In the genomic region with DNA sequence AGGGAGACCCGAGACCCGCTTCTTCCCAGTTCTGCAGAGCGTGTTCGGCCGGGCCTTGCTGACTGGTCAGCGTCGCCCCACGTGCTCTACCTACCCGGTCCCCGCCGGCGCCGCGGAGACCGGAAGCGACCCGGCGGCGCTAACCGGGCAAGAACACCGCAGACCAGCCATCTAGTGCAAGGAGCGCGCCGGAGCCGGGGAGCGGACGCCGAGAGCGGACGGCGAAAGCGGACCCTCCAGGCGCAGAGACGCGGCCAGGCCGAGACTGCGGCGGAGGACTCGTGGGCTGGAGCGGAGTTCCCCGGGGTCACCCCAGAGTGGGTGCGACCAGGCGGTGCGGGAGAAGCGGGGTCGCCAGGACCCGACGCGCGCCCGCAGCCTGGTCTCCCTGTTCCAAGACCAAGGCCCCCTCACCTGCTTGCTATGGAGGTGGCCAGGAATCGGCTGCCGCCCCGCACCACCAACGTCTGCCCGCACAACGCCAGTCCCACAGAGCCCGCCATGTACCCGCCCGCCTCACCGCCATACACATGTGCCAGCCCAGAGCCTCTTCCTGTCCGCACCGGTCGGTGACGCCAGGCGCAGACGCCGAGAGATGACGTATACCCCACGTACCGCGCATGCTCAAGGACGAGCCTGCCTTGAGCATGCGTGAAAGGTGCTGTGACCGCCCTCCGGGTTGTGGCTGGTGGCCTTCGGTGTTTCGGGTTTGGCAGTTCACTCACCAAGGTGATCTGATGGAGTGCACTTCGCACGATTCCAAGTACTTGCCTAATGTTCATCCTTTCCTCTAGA, we compare ENCODE assay signal across 8 cellular contexts. TPM values are rescaled to one million over a fixed set of nuclear protein-coding genes. Genes with fewer than 3 reads are reported as not detected.
DNase-seq lines count a peak whose midpoint lies in the region; ATAC-seq and TF ChIP-seq lines count a peak whose summit lies in the region.

A gene with protein sequence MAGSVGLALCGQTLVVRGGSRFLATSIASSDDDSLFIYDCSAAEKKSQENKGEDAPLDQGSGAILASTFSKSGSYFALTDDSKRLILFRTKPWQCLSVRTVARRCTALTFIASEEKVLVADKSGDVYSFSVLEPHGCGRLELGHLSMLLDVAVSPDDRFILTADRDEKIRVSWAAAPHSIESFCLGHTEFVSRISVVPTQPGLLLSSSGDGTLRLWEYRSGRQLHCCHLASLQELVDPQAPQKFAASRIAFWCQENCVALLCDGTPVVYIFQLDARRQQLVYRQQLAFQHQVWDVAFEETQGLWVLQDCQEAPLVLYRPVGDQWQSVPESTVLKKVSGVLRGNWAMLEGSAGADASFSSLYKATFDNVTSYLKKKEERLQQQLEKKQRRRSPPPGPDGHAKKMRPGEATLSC (minus strand): TSS at position 547 of the 795 bp plus-strand sequence. CDS start 44 bp downstream, at position 503.

- H3K27me3 Mint-ChIP-seq in natural killer cell treated with Interleukin-12 subunit alpha and Interleukin-12 subunit beta and Interleukin-15 and Interleukin-18, amount 100 ng/mL, for 72 hours = no peaks in the 10 kb centered on the region

- peak; percentile 97 for ATAC-seq in natural killer cell treated with Interleukin-12 subunit alpha and Interleukin-12 subunit beta and Interleukin-15 and Interleukin-18, amount 100 ng/mL, for 72 hours

- DNase-seq in G401 (ENCODE audit: low spot score) (peak; percentile 95), HAP-1 (ENCODE audit: low spot score in 2 of 2) (peak; percentile 93 to 97), MG63 (peak; percentile 98), SHP77 (lab: John Stamatoyannopoulos, UW) (peak; percentile 92 to 94), fibroblast of pulmonary artery (ENCODE audit: low read depth) (peak; percentile 98)
- DNase-seq in activated effector memory CD4-positive, alpha-beta T cell treated with Interleukin-2 at 50 U/mL for 16 hours = peak; percentile 98
- peak; percentile 97 for DNase-seq in natural killer cell treated with Interleukin-12 subunit alpha and Interleukin-12 subunit beta and Interleukin-15 and Interleukin-18, amount 100 ng/mL, for 72 hours (ENCODE audit: low spot score)
- DNase-seq in stimulated activated naive CD4-positive, alpha-beta T cell treated with Interleukin-2 at 50 U/mL for 16 hours (lab: John Stamatoyannopoulos, UW) = peak; percentile 96

- no peak for TF ChIP-seq CTCF in fibroblast of pulmonary artery (IDR thresholded peaks at IDR 0.05; ENCODE audit: low read length, missing control alignments)

- H3K9me3 Mint-ChIP-seq in natural killer cell treated with Interleukin-12 subunit alpha and Interleukin-12 subunit beta and Interleukin-15 and Interleukin-18, amount 100 ng/mL, for 72 hours = no peaks in the 10 kb centered on the region

- peaks cover 24 to 29% of the 10 kb centered on the region in 2 donors for H3K4me1 Mint-ChIP-seq in natural killer cell treated with Interleukin-12 subunit alpha and Interleukin-12 subunit beta and Interleukin-15 and Interleukin-18, amount 100 ng/mL, for 72 hours (ENCODE audit: low read depth in 2 of 2)

- H3K36me3 Mint-ChIP-seq in natural killer cell treated with Interleukin-12 subunit alpha and Interleukin-12 subunit beta and Interleukin-15 and Interleukin-18, amount 100 ng/mL, for 72 hours = peaks cover 7% of the 10 kb centered on the region

- H3K9me3 ChIP-seq in HAP-1 (0 out of 2 replicates have a peak, but pooled peaks cover 2% of the 10 kb centered on the region), MG63 (peaks cover 5% of the 10 kb centered on the region)

- in situ Hi-C loops in G401 (cut with HindIII; ENCODE audit: low sequenced_read_pairs) = no loop called here
- in situ Hi-C loops in HAP-1 (cut with MboI; ENCODE audit: low sequenced_read_pairs) = no loop called here

- H3K36me3 ChIP-seq in HAP-1 (replicated peaks) = peaks cover 23% of the 10 kb centered on the region
- peaks cover 36% of the 10 kb centered on the region for H3K36me3 ChIP-seq in MG63

- no peaks in the 10 kb centered on the region; the same call in 1 of the 2 replicates for H3K4me1 ChIP-seq in HAP-1

- peak within 1 kb of the TSS; percentile 98 to 99 for H3K27ac Mint-ChIP-seq in natural killer cell treated with Interleukin-12 subunit alpha and Interleukin-12 subunit beta and Interleukin-15 and Interleukin-18, amount 100 ng/mL, for 72 hours

- peak within 1 kb of the TSS; percentile 99 for H3K4me3 Mint-ChIP-seq in natural killer cell treated with Interleukin-12 subunit alpha and Interleukin-12 subunit beta and Interleukin-15 and Interleukin-18, amount 100 ng/mL, for 72 hours

- H3K4me3 ChIP-seq in HAP-1 (peak within 1 kb of the TSS; percentile 93), MG63 (peak within 1 kb of the TSS; percentile 98), fibroblast of pulmonary artery (replicated peaks; ENCODE audit: low read depth, low read length) (peak within 1 kb of the TSS; percentile 94)

- H3K27me3 ChIP-seq in HAP-1 (ENCODE audit: low read depth) = no peaks in the 10 kb centered on the region
- H3K27me3 ChIP-seq in MG63 = no peaks in the 10 kb centered on the region

RNA-seq across cellular contexts. Expression of the gene that starts here (rescaled TPM):
- 29.8 and 35.4 TPM in 2 replicates for total RNA-seq in G401 (2014; rRNA removed; shearing (Covaris generic))
- total RNA-seq in MG63 (2014; rRNA removed; shearing (Covaris generic); ENCODE audit: low replicate concordance) = 18.9 and 59.2 TPM in 2 replicates
- 100 to 1,000 TPM in 1 of 2 donors, 10 to 100 TPM in 1; 28.5 to 112 TPM for total RNA-seq in natural killer cell treated with Interleukin-12 subunit alpha and Interleukin-12 subunit beta and Interleukin-15 and Interleukin-18, amount 100 ng/mL, for 72 hours

Comparison
In these comparisons a context has a peak if more than half of its experiments do, and no peak if none do; other contexts are left out.
1. Peak in every context shown above with its lines: DNase-seq, ATAC-seq and H3K4me3 ChIP-seq.